31 cellular contexts compared by ENCODE assay signal in the genomic region with DNA sequence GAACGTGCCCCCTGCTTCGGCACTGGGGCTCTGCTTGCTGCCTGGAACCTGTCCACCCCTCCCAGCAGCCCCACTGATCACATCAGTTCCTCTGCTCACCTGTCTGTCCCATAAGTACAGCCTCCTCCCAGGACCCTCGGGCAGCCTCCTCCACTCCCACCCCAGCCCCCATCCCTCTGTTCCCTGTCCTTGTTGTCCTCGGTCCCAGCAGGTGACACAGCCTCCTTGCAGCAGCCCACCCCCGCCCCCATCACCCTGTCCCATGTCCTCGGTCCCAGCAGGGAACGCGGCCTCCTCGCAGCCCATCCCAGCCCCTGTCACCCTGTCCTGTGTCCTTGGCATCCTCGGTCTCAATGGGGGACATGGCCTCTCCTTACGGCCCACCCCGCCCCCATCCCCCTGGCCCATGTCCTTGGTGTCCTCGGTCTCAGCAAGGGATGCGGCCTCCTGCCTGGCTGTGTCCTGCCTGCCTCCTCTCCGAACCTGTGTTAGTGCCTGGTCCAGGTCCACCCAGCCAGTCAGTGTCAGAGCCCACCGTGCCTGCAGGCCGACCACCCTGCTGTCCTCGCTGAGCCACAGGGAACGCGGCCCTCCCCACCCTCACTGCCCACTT. TPM values are rescaled to one million over a fixed set of nuclear protein-coding genes. Genes with fewer than 3 reads are reported as not detected.
DNase-seq lines count a peak whose midpoint lies in the region; ATAC-seq, FAIRE-seq and TF ChIP-seq lines count a peak whose summit lies in the region.
"Had no signal": no experiment of that assay in that cellular context is flagged by ENCODE, and none has a peak within 500 bp of the region (broad histone marks: within the 10 kb centered on the region; RNA-seq: fewer than 3 reads in every experiment).

No MANE protein-coding gene starts in this region.

- in situ Hi-C loops in mammary epithelial cell (cut with MboI; ENCODE audit: low sequenced_read_pairs in 2 of 2) = loop anchor here (5.0 kb wide), 1 partner anchor 82 kb away; no protein-coding TSS in a partner anchor

- BruUV-seq in mammary epithelial cell (replicated peaks; lab: Mats Ljungman, UMichigan) = no TSS peak

- no peak overlapping the region; the same call in 1 of the 2 replicates for H2BK5ac ChIP-seq in H1 (ENCODE audit: low read depth, low read length)

- CTCF ChIA-PET in H1 (lab: Charles Lee; ENCODE audit: partially characterized antibody) (interaction anchor here (0.6 to 3.4 kb wide), 11 partner anchors 15 to 1002 kb away, joined by 3 to 23 read pairs (median 3); no protein-coding TSS in a partner anchor), mammary epithelial cell (lab: Charles Lee; ENCODE audit: low non-redundant PET) (interaction anchor here (0.8 kb wide), 1 partner anchor 84 kb away, joined by 12 read pairs; no protein-coding TSS in a partner anchor)

- H3K36me3 Mint-ChIP-seq in neural crest cell (ENCODE audit: low read depth) = no peaks in the 10 kb centered on the region

- H4K91ac ChIP-seq in H1 (replicated peaks; ENCODE audit: insufficient read length, low read length) = peak overlapping the region; percentile 54

- H3K23ac ChIP-seq in H1 (ENCODE audit: insufficient read length) = no peak overlapping the region

- intact Hi-C loops in right cardiac atrium (cut with DNase I) = loop anchor here (5.0 to 10.0 kb wide), 3 partner anchors 82 to 1110 kb away; no protein-coding TSS in a partner anchor
- intact Hi-C loops in upper lobe of right lung (cut with DNase I) = loop anchor here (5.0 kb wide), 1 partner anchor 87 kb away; no protein-coding TSS in a partner anchor
- intact Hi-C loops in left ventricle myocardium superior (cut with micrococcal nuclease) = loop anchor here (5.0 to 10.0 kb wide), 2 partner anchors 82 to 1110 kb away; no protein-coding TSS in a partner anchor
- intact Hi-C loops in mammary epithelial cell (cut with micrococcal nuclease) = no loop called here

- TF ChIP-seq CTCF in right atrium auricular region (IDR thresholded peaks at IDR 0.05) = no peak
- no peak for TF ChIP-seq CTCF in H1 (IDR thresholded peaks at IDR 0.05; ENCODE audit: control extremely low read depth in 1 of 3, insufficient read depth in 1 of 3, low read depth in 1 of 3, low read length in 3 of 3)
- TF ChIP-seq CTCF in neural crest cell (conservative IDR thresholded peaks at IDR 0.05) = no peak
- TF ChIP-seq CTCF in upper lobe of right lung (IDR thresholded peaks at IDR 0.05) = no peak
- TF ChIP-seq CTCF in mammary epithelial cell (conservative IDR thresholded peaks at IDR 0.05 in 1 of 2, IDR thresholded peaks at IDR 0.05 in 1 of 2; ENCODE audit: extremely low read depth in 1 of 2, insufficient read depth in 1 of 2, low read depth in 1 of 2, low read length in 2 of 2) = no peak

- no peaks in the 10 kb centered on the region for H3K4me1 ChIP-seq in right cardiac atrium (ENCODE audit: control insufficient read depth, insufficient read depth, low read length)
- peaks cover 0 to 7% of the 10 kb centered on the region in 2 donors for H3K4me1 ChIP-seq in right atrium auricular region
- H3K4me1 ChIP-seq in H1 (replicated peaks in 1 of 4; ENCODE audit: control insufficient read depth in 3 of 4, insufficient read depth in 4 of 4, low read length in 3 of 4) = peaks cover 0 to 8% (median 5%) of the 10 kb centered on the region in 4 experiments; a peak in 5 of 7 replicates
- no peaks in the 10 kb centered on the region for H3K4me1 ChIP-seq in upper lobe of right lung
- H3K4me1 ChIP-seq in mammary epithelial cell (ENCODE audit: insufficient read depth, low read length) = no peaks in the 10 kb centered on the region
- H3K4me1 ChIP-seq: BE2C had no signal

- H2BK20ac ChIP-seq in H1 (ENCODE audit: low read length) = no peak overlapping the region

- dilution Hi-C loops in mammary epithelial cell (cut with HindIII; ENCODE audit: low sequenced_read_pairs) = no loop called here

- no peaks in the 10 kb centered on the region for H3K4me1 Mint-ChIP-seq in neural crest cell

- no peak overlapping the region for H3K4me3 Mint-ChIP-seq in neural crest cell
- H3K4me3 Mint-ChIP-seq: CD4-positive, alpha-beta T cell; H9 had no signal

- peaks cover 9% of the 10 kb centered on the region; the same call in 1 of the 2 replicates for H3K23me2 ChIP-seq in H1 (ENCODE audit: low read depth, low read length)

- no peaks in the 10 kb centered on the region for H3K36me3 ChIP-seq in right atrium auricular region
- no peaks in the 10 kb centered on the region for H3K36me3 ChIP-seq in H1 (ENCODE audit: control insufficient read depth in 2 of 4, insufficient read depth in 4 of 4, low read length in 3 of 4)
- no peaks in the 10 kb centered on the region for H3K36me3 ChIP-seq in upper lobe of right lung
- no peaks in the 10 kb centered on the region for H3K36me3 ChIP-seq in mammary epithelial cell (ENCODE audit: insufficient read depth, low read length)
- H3K36me3 ChIP-seq: BE2C, MG63 had no signal

- peak overlapping the region; percentile 90; the same call in 1 of the 2 replicates for H2AFZ ChIP-seq in H1 (ENCODE audit: low read length)
- no peak overlapping the region for H2AFZ ChIP-seq in mammary epithelial cell (ENCODE audit: low read depth, low read length)
- H2AFZ ChIP-seq: PC-9 had no signal

- H3K27ac ChIP-seq in right cardiac atrium (ENCODE audit: low read length) (no peak overlapping the region), right atrium auricular region (no peak overlapping the region), H1 (ENCODE audit: low read depth, low read length) (no peak overlapping the region), upper lobe of right lung (no peak overlapping the region), mammary epithelial cell (ENCODE audit: insufficient read depth, low read depth, low read length) (no peak overlapping the region)
- H3K27ac ChIP-seq: 22Rv1, PC-9 had no signal

- H3K9ac ChIP-seq in H1 (replicated peaks in 1 of 4; ENCODE audit: extremely low read depth in 1 of 4, low read depth in 3 of 4, low read length in 3 of 4) = no peak overlapping the region
- H3K9ac ChIP-seq in mammary epithelial cell (ENCODE audit: insufficient read depth, low read length) = no peak overlapping the region

- no peak for TF ChIP-seq POLR2A in H1 (IDR thresholded peaks at IDR 0.05; ENCODE audit: control extremely low read depth in 1 of 2, low read depth in 2 of 2, low read length in 2 of 2)

- H3K9me3 ChIP-seq in right cardiac atrium (ENCODE audit: control insufficient read depth, low read length) = no peaks in the 10 kb centered on the region
- no peaks in the 10 kb centered on the region for H3K9me3 ChIP-seq in right atrium auricular region
- peaks cover 0 to 6% of the 10 kb centered on the region in 2 experiments; a peak in 1 of 4 replicates for H3K9me3 ChIP-seq in H1 (ENCODE audit: insufficient read depth in 2 of 2, low read depth in 1 of 2, low read length in 1 of 2)
- H3K9me3 ChIP-seq in upper lobe of right lung = no peaks in the 10 kb centered on the region
- H3K9me3 ChIP-seq in mammary epithelial cell (replicated peaks; ENCODE audit: insufficient read depth, low read length) = no peaks in the 10 kb centered on the region
- H3K9me3 ChIP-seq: BE2C, MG63 had no signal

- no peak for ATAC-seq in right cardiac atrium
- ATAC-seq in upper lobe of right lung = no peak
- ATAC-seq in left ventricle myocardium superior = no peak

- H2BK120ac ChIP-seq in H1 (replicated peaks; ENCODE audit: low read depth, low read length) = no peak overlapping the region

- TF ChIP-seq RAD21 in H1 (IDR thresholded peaks at IDR 0.05 in 1 of 2, conservative IDR thresholded peaks at IDR 0.05 in 1 of 2; ENCODE audit: low read depth in 2 of 2, low read length in 2 of 2) = no peak

- no peak overlapping the region for H2AK5ac ChIP-seq in H1 (ENCODE audit: low read depth, low read length)

- H3K27me3 Mint-ChIP-seq in neural crest cell (ENCODE audit: low read depth) = peaks cover 7% of the 10 kb centered on the region

- no peak for TF ChIP-seq EP300 in H1 (IDR thresholded peaks at IDR 0.05; ENCODE audit: borderline replicate concordance in 1 of 2, low read depth in 2 of 2, low read length in 2 of 2)

- H3K4me2 ChIP-seq in H1 (ENCODE audit: insufficient read depth in 1 of 2, low read depth in 2 of 2, low read length in 2 of 2) = no peak overlapping the region
- no peak overlapping the region for H3K4me2 ChIP-seq in mammary epithelial cell (ENCODE audit: insufficient read depth, low read depth, low read length)
- H3K4me2 ChIP-seq: PC-9 had no signal

- H2BK15ac ChIP-seq in H1 (ENCODE audit: low read length) = no peak overlapping the region

- peaks cover 4% of the 10 kb centered on the region for H3K9me3 Mint-ChIP-seq in neural crest cell
- H3K9me3 Mint-ChIP-seq: CD4-positive, alpha-beta T cell had no signal

- no peaks in the 10 kb centered on the region for H3K79me1 ChIP-seq in H1 (ENCODE audit: low read depth, low read length)

- WGBS in right cardiac atrium = 78% methylated on average over 20 of the region's 20 CpGs
- 88% methylated on average over 8 of the region's 20 CpGs; no CpG with 5 or more reads in 1 of the 2 experiments for WGBS in H1 (ENCODE audit: extremely low coverage in 1 of 2, insufficient coverage in 1 of 2, insufficient read length in 1 of 2, insufficient replicate concordance in 2 of 2, low coverage in 1 of 2, low lambda C conversion rate in 2 of 2, missing lambda C conversion rate in 1 of 2), 2 experiments
- WGBS in mammary epithelial cell (ENCODE audit: low coverage, missing lambda C conversion rate) = 96% methylated on average over 7 of the region's 20 CpGs

- peak overlapping the region; percentile 50 for H3K27ac Mint-ChIP-seq in neural crest cell (ENCODE audit: unreplicated experiment)
- H3K27ac Mint-ChIP-seq: CD4-positive, alpha-beta T cell; H9 had no signal

- no peaks in the 10 kb centered on the region for H3K79me2 ChIP-seq in H1 (ENCODE audit: control insufficient read depth in 1 of 2, insufficient read depth in 2 of 2, low read length in 2 of 2)
- H3K79me2 ChIP-seq in mammary epithelial cell (ENCODE audit: insufficient read depth, low read length) = no peaks in the 10 kb centered on the region

- DNase-seq in right cardiac atrium (peak in 2 of 3 donors; percentile 41 to 52), right atrium auricular region (ENCODE audit: low spot score) (no peak), H1 (ENCODE audit: low read depth in 1 of 2, low spot score in 2 of 2) (no peak), neural crest cell (ENCODE audit: low read depth, low spot score) (no peak), upper lobe of right lung (no peak), left ventricle myocardium superior (no peak), mammary epithelial cell (no peak)
- no peak for DNase-seq in activated CD4-positive, alpha-beta T cell treated with anti-CD3 and anti-CD28 coated beads for 4 hours
- DNase-seq: CD4-positive, alpha-beta T cell; DMS53; H9; KBM-7; MG63; NCI-H1105 treated with DMSO at 0.1 percent for 48 hours; NCI-H146; NCI-H1930; NCI-H2107; NCI-H446 treated with DMSO at 0.1 percent for 48 hours; NCI-H526; NCI-H82; NK-92 treated with Interleukin-12 subunit alpha and Interleukin-12 subunit beta, amount 100 ng/mL, for 24 hours; PC-9; Right ventricle myocardium superior had no signal

- H3K4ac ChIP-seq in H1 (replicated peaks; ENCODE audit: insufficient read length, low read depth, low read length) = no peak overlapping the region

- H3K27me3 ChIP-seq in right cardiac atrium (ENCODE audit: control insufficient read depth, insufficient read depth) (no peaks in the 10 kb centered on the region), right atrium auricular region (no peaks in the 10 kb centered on the region), H1 (replicated peaks in 1 of 4; ENCODE audit: control insufficient read depth in 3 of 4, extremely low read depth in 1 of 4, insufficient read depth in 3 of 4, low read length in 3 of 4) (no peaks in the 10 kb centered on the region), upper lobe of right lung (peaks cover 7% of the 10 kb centered on the region), mammary epithelial cell (ENCODE audit: insufficient read depth, low read length) (no peaks in the 10 kb centered on the region)
- H3K27me3 ChIP-seq: MG63 had no signal

- no peak overlapping the region for H4K5ac ChIP-seq in H1 (ENCODE audit: insufficient read length, low read depth, low read length)

- POLR2A ChIA-PET in H1 (lab: Charles Lee; ENCODE audit: partially characterized antibody) = interaction anchor here (0.7 kb wide), 1 partner anchor 15 kb away, joined by 3 read pairs; no protein-coding TSS in a partner anchor

- no peak overlapping the region for H2BK12ac ChIP-seq in H1 (ENCODE audit: low read depth, low read length)

- H3K56ac ChIP-seq in H1 (replicated peaks; ENCODE audit: insufficient read length, low read depth, low read length) = no peak overlapping the region

- FAIRE-seq in H1 (lab: Jason Lieb, UNC) = no peak
- FAIRE-seq: D721Med, GM18507 had no signal

- H3K14ac ChIP-seq in H1 (ENCODE audit: insufficient read length) = no peak overlapping the region

- H4K8ac ChIP-seq in H1 (ENCODE audit: extremely low read depth, insufficient read depth, low read length) = no peak overlapping the region; the same call in 1 of the 2 replicates

- no peak overlapping the region for H3K18ac ChIP-seq in H1 (ENCODE audit: extremely low read depth, low read length)

- no peak overlapping the region for H3K4me3 ChIP-seq in right cardiac atrium (ENCODE audit: low read length)
- H3K4me3 ChIP-seq in right atrium auricular region = no peak overlapping the region
- H3K4me3 ChIP-seq in H1 (ENCODE audit: extremely low read depth in 1 of 4, insufficient read depth in 2 of 4, low read depth in 3 of 4, low read length in 4 of 4) = no peak overlapping the region
- no peak overlapping the region for H3K4me3 ChIP-seq in upper lobe of right lung
- H3K4me3 ChIP-seq in mammary epithelial cell (replicated peaks in 1 of 3; ENCODE audit: insufficient read depth in 1 of 3, low read depth in 2 of 3, low read length in 3 of 3) = no peak overlapping the region
- H3K4me3 ChIP-seq: MG63, PC-9 had no signal

- H4K20me1 ChIP-seq in H1 (replicated peaks in 1 of 2; ENCODE audit: control insufficient read depth in 1 of 2, insufficient read depth in 2 of 2, low read length in 2 of 2) (peaks cover 0 to 11% of the 10 kb centered on the region in 2 experiments), mammary epithelial cell (ENCODE audit: insufficient read depth, low read length) (no peaks in the 10 kb centered on the region)

RNA-seq across cellular contexts. Expression of a gene that starts 4.3 kb away (rescaled TPM):
- not detected for total RNA-seq in right cardiac atrium
- not detected for polyA plus RNA-seq in right cardiac atrium
- not detected for total RNA-seq in right atrium auricular region
- 0.63 TPM in 1 of 2 replicates, not detected in the other for total RNA-seq in H1 (2021; fragmentation: NEBNext Ultra II Directional; extraction: Animal tissue kit (Norgen Biotek cat#: 25700))
- 0.17 and 0.19 TPM in 2 replicates for polyA plus RNA-seq in H1 (2011; rRNA removed)
- polyA plus RNA-seq in H1 (2011; cell fraction: cytosol; rRNA removed) = not detected
- polyA plus RNA-seq in H1 (2011; cell fraction: nucleus; rRNA removed) = not detected
- polyA plus RNA-seq in H1 (2012, experiment 1 of 2) = not detected in 4 replicates
- 0.92 TPM for polyA plus RNA-seq in H1 (2012, experiment 2 of 2)
- polyA plus RNA-seq in H1 (2013, experiment 1 of 2) = 0.28 TPM
- 0.35 TPM for polyA plus RNA-seq in H1 (2013, experiment 2 of 2)
- not detected in 2 replicates for polyA minus RNA-seq in H1 (2011; rRNA and poly(A)+ RNA removed)
- polyA minus RNA-seq in H1 (2011; cell fraction: cytosol; rRNA and poly(A)+ RNA removed) = not detected
- not detected for polyA minus RNA-seq in H1 (2011; cell fraction: nucleus; rRNA and poly(A)+ RNA removed)
- total RNA-seq in neural crest cell = not detected in 2 replicates
- not detected for total RNA-seq in upper lobe of right lung
- not detected for total RNA-seq in left ventricle myocardium superior
- total RNA-seq in mammary epithelial cell = not detected
- polyA plus RNA-seq in mammary epithelial cell = not detected
- polyA minus RNA-seq in mammary epithelial cell = not detected
- total RNA-seq: CD4-positive, alpha-beta T cell; G401; H9; HT1080; LHCN-M2; PC-9; Right ventricle myocardium superior; SK-MEL-5 had no signal

RNA-seq across cellular contexts. Expression of a gene that starts 8.7 kb away (rescaled TPM):
- total RNA-seq in right cardiac atrium = 100 to 1,000 TPM; 172 to 220 (median 185) TPM
- 618 TPM for polyA plus RNA-seq in right cardiac atrium
- total RNA-seq in right atrium auricular region = 100 to 1,000 TPM; 232 to 243 TPM
- 143 and 154 TPM in 2 replicates for total RNA-seq in H1 (2021; fragmentation: NEBNext Ultra II Directional; extraction: Animal tissue kit (Norgen Biotek cat#: 25700))
- polyA plus RNA-seq in H1 (2011; rRNA removed) = 234 and 306 TPM in 2 replicates
- polyA plus RNA-seq in H1 (2011; cell fraction: cytosol; rRNA removed) = 237 TPM
- polyA plus RNA-seq in H1 (2011; cell fraction: nucleus; rRNA removed) = 222 TPM
- polyA plus RNA-seq in H1 (2012, experiment 1 of 2) = 208 to 299 TPM (median 271 TPM) in 4 replicates
- polyA plus RNA-seq in H1 (2012, experiment 2 of 2) = 793 TPM
- 262 TPM for polyA plus RNA-seq in H1 (2013, experiment 1 of 2)
- 274 TPM for polyA plus RNA-seq in H1 (2013, experiment 2 of 2)
- polyA minus RNA-seq in H1 (2011; rRNA and poly(A)+ RNA removed) = 13.5 and 13.9 TPM in 2 replicates
- polyA minus RNA-seq in H1 (2011; cell fraction: cytosol; rRNA and poly(A)+ RNA removed) = 35.4 TPM
- polyA minus RNA-seq in H1 (2011; cell fraction: nucleus; rRNA and poly(A)+ RNA removed) = 19.7 TPM
- 138 and 143 TPM in 2 replicates for total RNA-seq in neural crest cell
- total RNA-seq in upper lobe of right lung = 98.1 TPM
- 204 TPM for total RNA-seq in left ventricle myocardium superior
- 100 to 1,000 TPM in 1 of 2 donors, 10 to 100 TPM in 1; 40.2 to 142 TPM for total RNA-seq in mammary epithelial cell
- polyA plus RNA-seq in mammary epithelial cell = 205 TPM
- polyA minus RNA-seq in mammary epithelial cell = 21.3 TPM

Comparison
In these comparisons a context has a peak if more than half of its experiments do, and no peak if none do; other contexts are left out.
1. DNase-seq: peak in right cardiac atrium (2 of 3); none in right atrium auricular region (single experiment), H1 (0 of 2), neural crest cell (single experiment), activated CD4-positive, alpha-beta T cell treated with anti-CD3 and anti-CD28 coated beads for 4 hours (0 of 2), upper lobe of right lung (single experiment), left ventricle myocardium superior (single experiment) and mammary epithelial cell (single experiment).